In the genomic region with DNA sequence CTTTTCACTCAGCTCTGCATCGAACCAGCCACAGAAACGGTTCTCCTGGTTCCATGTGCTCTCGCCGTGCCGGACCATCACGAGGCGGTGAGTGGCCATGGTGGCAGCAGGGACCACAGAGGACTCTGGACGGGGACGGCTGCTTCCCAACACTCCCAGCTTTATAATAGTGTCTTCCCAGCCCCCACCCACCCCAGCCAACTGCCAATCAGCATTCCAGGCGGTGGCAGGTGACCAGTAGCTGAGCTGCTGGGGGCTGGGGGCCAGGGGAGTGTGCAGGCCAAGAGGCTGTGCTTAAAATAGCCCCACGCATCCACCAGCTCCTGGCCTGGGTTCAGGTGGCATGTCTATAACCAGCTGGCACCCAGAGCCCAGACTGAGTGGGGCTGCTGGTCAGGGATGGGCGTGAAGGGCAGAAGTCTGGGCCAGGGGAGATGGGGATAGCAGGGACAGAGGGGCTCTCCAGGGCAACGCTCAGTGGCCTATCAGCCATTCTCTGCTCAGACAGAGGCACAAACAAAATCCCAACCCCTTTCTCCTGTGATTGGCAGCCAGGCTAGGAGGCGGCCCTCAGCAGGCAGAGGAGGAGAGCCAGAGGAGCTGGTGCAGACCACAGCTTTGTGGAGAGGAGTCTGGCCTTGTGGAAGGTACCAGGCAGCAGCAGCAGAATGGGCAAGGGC, we compare ENCODE assay signal across 8 cellular contexts. TPM values are rescaled to one million over a fixed set of nuclear protein-coding genes. Genes with fewer than 3 reads are reported as not detected.
A peak's percentile ranks its signal among the peaks of the same experiment; 100 is the strongest.
DNase-seq lines count a peak whose midpoint lies in the region; ATAC-seq and TF ChIP-seq lines count a peak whose summit lies in the region.

Gene PGAM2 (minus strand): TSS at position 137 of the 680 bp plus-strand sequence. CDS start 38 bp downstream, at position 99.

- peaks cover 22% of the 10 kb centered on the region for H3K9me3 Mint-ChIP-seq in glutamatergic neuron (ENCODE audit: unreplicated experiment)

- in situ Hi-C loops in SK-MEL-5 (cut with HindIII; ENCODE audit: low pct_unique_long_range_greater_than_20kb, low sequenced_read_pairs) = no loop called here

- TF ChIP-seq CTCF in glutamatergic neuron (IDR thresholded peaks at IDR 0.05; ENCODE audit: partially characterized antibody, unreplicated experiment) (no peak), omental fat pad (IDR thresholded peaks at IDR 0.05) (no peak)

- H3K27ac Mint-ChIP-seq in glutamatergic neuron (ENCODE audit: unreplicated experiment) = peak within 1 kb of the TSS; percentile 78

- peaks cover 17% of the 10 kb centered on the region for H3K4me1 Mint-ChIP-seq in glutamatergic neuron (ENCODE audit: low read depth, unreplicated experiment)

- peaks cover 17% of the 10 kb centered on the region for H3K27me3 Mint-ChIP-seq in glutamatergic neuron (ENCODE audit: unreplicated experiment)

- peak within 1 kb of the TSS; percentile 30 for H3K4me3 Mint-ChIP-seq in glutamatergic neuron (ENCODE audit: unreplicated experiment)

- intact Hi-C loops in sciatic nerve (cut with DNase I) = no loop called here

- H3K36me3 Mint-ChIP-seq in glutamatergic neuron (ENCODE audit: unreplicated experiment) = no peaks in the 10 kb centered on the region

- ATAC-seq in sciatic nerve (peak; percentile 13), omental fat pad (ENCODE audit: low FRiP score) (no peak)

- peak; percentile 31 for DNase-seq in DMS79 treated with DMSO at 0.1 percent for 48 hours (lab: John Stamatoyannopoulos, UW)
- no peak for DNase-seq in DMS79 (lab: John Stamatoyannopoulos, UW)
- DNase-seq in SK-MEL-5 (ENCODE audit: low read depth, low spot score) = peak; percentile 59
- peak; percentile 55 for DNase-seq in glutamatergic neuron
- no peak for DNase-seq in sciatic nerve (ENCODE audit: low spot score)
- DNase-seq in AG08396 (ENCODE audit: low spot score) = no peak
- no peak for DNase-seq in NAMALWA (ENCODE audit: low spot score)
- DNase-seq in omental fat pad (ENCODE audit: low spot score) = no peak

RNA-seq across cellular contexts. Expression of gene PGAM2, which starts in this region (rescaled TPM):
- total RNA-seq in SK-MEL-5 (2014; rRNA removed; shearing (Covaris generic)) = not detected in 2 replicates
- not detected in 2 replicates for polyA plus RNA-seq in SK-MEL-5 (2015; cell fraction: cytosol; rRNA removed)
- not detected in 2 replicates for polyA plus RNA-seq in SK-MEL-5 (2015; cell fraction: nucleus; rRNA removed)
- 13.3 TPM for total RNA-seq in glutamatergic neuron (ENCODE audit: unreplicated experiment)
- total RNA-seq in sciatic nerve = 0.85 TPM
- total RNA-seq in omental fat pad = not detected

Comparison
In these comparisons a context has a peak if more than half of its experiments do, and no peak if none do; other contexts are left out.
1. DNase-seq: peak in DMS79 treated with DMSO at 0.1 percent for 48 hours (single experiment) and glutamatergic neuron (single experiment); none in DMS79 (single experiment), sciatic nerve (single experiment), AG08396 (single experiment), NAMALWA (single experiment) and omental fat pad (single experiment).
2. Peak in DNase-seq in SK-MEL-5; RNA of the gene not detected or under 1 TPM.
3. Peak in ATAC-seq in sciatic nerve; RNA of the gene not detected or under 1 TPM.